In genomic region chr2:70258532-70258875, GRCh38 we compare ENCODE assay signal across 7 cellular contexts. TPM values are rescaled to one million over a fixed set of nuclear protein-coding genes. Genes with fewer than 3 reads are reported as not detected.
DNase-seq lines count a peak whose midpoint lies in the region; ATAC-seq and TF ChIP-seq lines count a peak whose summit lies in the region.

No MANE protein-coding gene starts in this region.

- TF ChIP-seq CTCF in osteoblast (IDR thresholded peaks at IDR 0.05; ENCODE audit: extremely low read depth, low read depth, low read length), result no peak

- peak overlapping the region; percentile 87 for H3K4me3 Mint-ChIP-seq in activated T-helper 1 cell treated with anti-CD3 and anti-CD28 coated beads, Interleukin-12 subunit alpha, Interleukin-12 subunit beta, Interleukin-2, Interleukin-4 antibody, amounts not matched to agents 30 ng/mL and 10 ng/mL and 1 ng/mL, durations not matched to agents 14 hours and 24 hours and 36 hours

- peaks cover 12% of the 10 kb centered on the region for H3K36me3 ChIP-seq in osteoblast (ENCODE audit: insufficient read depth, low read length)

- no peaks in the 10 kb centered on the region for H4K20me1 ChIP-seq in osteoblast (ENCODE audit: insufficient read depth, low read length)

- H3K4me3 ChIP-seq in osteoblast (ENCODE audit: insufficient read depth, low read length), result peak overlapping the region; percentile 86

- no peak for DNase-seq in activated T-helper 1 cell treated with anti-CD3 and anti-CD28 coated beads, Interleukin-12 subunit alpha, Interleukin-12 subunit beta, Interleukin-2, Interleukin-4 antibody, amounts not matched to agents 30 ng/mL and 10 ng/mL and 1 ng/mL, durations not matched to agents 14 hours and 24 hours and 36 hours (ENCODE audit: low spot score)
- DNase-seq in Right ventricle myocardium inferior (ENCODE audit: missing footprints) (peak; percentile 90), osteoblast (ENCODE audit: insufficient read length, low spot score, missing footprints) (peak; percentile 95), T1000 (lab: John Stamatoyannopoulos, UW) (no peak)

- H3K4me1 Mint-ChIP-seq in activated T-helper 1 cell treated with anti-CD3 and anti-CD28 coated beads, Interleukin-12 subunit alpha, Interleukin-12 subunit beta, Interleukin-2, Interleukin-4 antibody, amounts not matched to agents 30 ng/mL and 10 ng/mL and 1 ng/mL, durations not matched to agents 14 hours and 24 hours and 36 hours (ENCODE audit: low read depth), result peaks cover 30% of the 10 kb centered on the region

- no peaks in the 10 kb centered on the region for H3K9me3 Mint-ChIP-seq in activated T-helper 1 cell treated with anti-CD3 and anti-CD28 coated beads, Interleukin-12 subunit alpha, Interleukin-12 subunit beta, Interleukin-2, Interleukin-4 antibody, amounts not matched to agents 30 ng/mL and 10 ng/mL and 1 ng/mL, durations not matched to agents 14 hours and 24 hours and 36 hours

- no peaks in the 10 kb centered on the region for H3K27me3 Mint-ChIP-seq in activated T-helper 1 cell treated with anti-CD3 and anti-CD28 coated beads, Interleukin-12 subunit alpha, Interleukin-12 subunit beta, Interleukin-2, Interleukin-4 antibody, amounts not matched to agents 30 ng/mL and 10 ng/mL and 1 ng/mL, durations not matched to agents 14 hours and 24 hours and 36 hours (ENCODE audit: insufficient read depth)

- H3K27ac ChIP-seq in osteoblast (ENCODE audit: low read depth, low read length), result peak overlapping the region; percentile 43

- peak overlapping the region; percentile 23 for H3K27ac Mint-ChIP-seq in activated T-helper 1 cell treated with anti-CD3 and anti-CD28 coated beads, Interleukin-12 subunit alpha, Interleukin-12 subunit beta, Interleukin-2, Interleukin-4 antibody, amounts not matched to agents 30 ng/mL and 10 ng/mL and 1 ng/mL, durations not matched to agents 14 hours and 24 hours and 36 hours

- peaks cover 6% of the 10 kb centered on the region for H3K4me1 ChIP-seq in osteoblast (ENCODE audit: insufficient read depth, low read length)

- H3K27me3 ChIP-seq in osteoblast (ENCODE audit: insufficient read depth, low read length), result no peaks in the 10 kb centered on the region

- H2AFZ ChIP-seq in osteoblast (ENCODE audit: low read length), result peak overlapping the region; percentile 93

- no peaks in the 10 kb centered on the region for H3K9me3 ChIP-seq in osteoblast (ENCODE audit: low read depth, low read length)

- ATAC-seq in GM18517 (IDR thresholded peaks at IDR 0.05; ENCODE audit: unreplicated experiment) (peak; percentile 7), HG03354 (IDR thresholded peaks at IDR 0.05; ENCODE audit: poor library complexity, severe bottlenecking, unreplicated experiment) (peak; percentile 24), Right ventricle myocardium inferior (peak; percentile 80), GM18861 (IDR thresholded peaks at IDR 0.05; ENCODE audit: unreplicated experiment) (no peak)

- intact Hi-C loops in activated T-helper 1 cell treated with anti-CD3 and anti-CD28 coated beads, Interleukin-12 subunit alpha, Interleukin-12 subunit beta, Interleukin-2, Interleukin-4 antibody, amounts not matched to agents 30 ng/mL and 10 ng/mL and 1 ng/mL, durations not matched to agents 14 hours and 24 hours and 36 hours (cut with micrococcal nuclease), result loop anchor here (1.0 kb wide), 2 partner anchors 35 to 67 kb away; partner anchors contain the start of genes C2orf42 and SNRPG
- intact Hi-C loops in Right ventricle myocardium inferior (cut with DNase I), result loop anchor here (2.0 to 5.0 kb wide), 2 partner anchors 34 to 346 kb away; partner anchors contain the start of gene SNRPG

- peaks cover 17% of the 10 kb centered on the region for H3K79me2 ChIP-seq in osteoblast (ENCODE audit: insufficient read depth, low read length)

- peak overlapping the region; percentile 78 for H3K4me2 ChIP-seq in osteoblast (ENCODE audit: insufficient read depth, low read length)

- H3K36me3 Mint-ChIP-seq in activated T-helper 1 cell treated with anti-CD3 and anti-CD28 coated beads, Interleukin-12 subunit alpha, Interleukin-12 subunit beta, Interleukin-2, Interleukin-4 antibody, amounts not matched to agents 30 ng/mL and 10 ng/mL and 1 ng/mL, durations not matched to agents 14 hours and 24 hours and 36 hours (ENCODE audit: low read depth), result peaks cover 9% of the 10 kb centered on the region

RNA-seq across cellular contexts. Expression of gene PCYOX1, which starts 0.6 kb away (rescaled TPM):
- total RNA-seq in activated T-helper 1 cell treated with anti-CD3 and anti-CD28 coated beads, Interleukin-12 subunit alpha, Interleukin-12 subunit beta, Interleukin-2, Interleukin-4 antibody, amounts not matched to agents 30 ng/mL and 10 ng/mL and 1 ng/mL, durations not matched to agents 14 hours and 24 hours and 36 hours, result 9.7 and 12.7 TPM in 2 replicates
- total RNA-seq in Right ventricle myocardium inferior (104 TPM), osteoblast (74.2 and 82.2 TPM in 2 replicates)

RNA-seq across cellular contexts. Expression of gene TIA1, which starts 10.1 kb away (rescaled TPM):
- total RNA-seq in activated T-helper 1 cell treated with anti-CD3 and anti-CD28 coated beads, Interleukin-12 subunit alpha, Interleukin-12 subunit beta, Interleukin-2, Interleukin-4 antibody, amounts not matched to agents 30 ng/mL and 10 ng/mL and 1 ng/mL, durations not matched to agents 14 hours and 24 hours and 36 hours, result 96.8 and 101 TPM in 2 replicates
- total RNA-seq in Right ventricle myocardium inferior (49.1 TPM), osteoblast (87.6 and 92.5 TPM in 2 replicates)

RNA-seq across cellular contexts. Expression of gene SNRPG, which starts 35.0 kb away (rescaled TPM):
- total RNA-seq in activated T-helper 1 cell treated with anti-CD3 and anti-CD28 coated beads, Interleukin-12 subunit alpha, Interleukin-12 subunit beta, Interleukin-2, Interleukin-4 antibody, amounts not matched to agents 30 ng/mL and 10 ng/mL and 1 ng/mL, durations not matched to agents 14 hours and 24 hours and 36 hours, result 384 and 385 TPM in 2 replicates
- 159 TPM for total RNA-seq in Right ventricle myocardium inferior
- total RNA-seq in osteoblast, result 89.9 and 97.4 TPM in 2 replicates

RNA-seq across cellular contexts. Expression of gene FAM136A, which starts 43.4 kb away (rescaled TPM):
- total RNA-seq in activated T-helper 1 cell treated with anti-CD3 and anti-CD28 coated beads, Interleukin-12 subunit alpha, Interleukin-12 subunit beta, Interleukin-2, Interleukin-4 antibody, amounts not matched to agents 30 ng/mL and 10 ng/mL and 1 ng/mL, durations not matched to agents 14 hours and 24 hours and 36 hours, result 88.9 and 89.1 TPM in 2 replicates
- total RNA-seq in Right ventricle myocardium inferior, result 26.0 TPM
- total RNA-seq in osteoblast, result 21.7 and 31.5 TPM in 2 replicates

Comparison
In these comparisons a context has a peak if more than half of its experiments do, and no peak if none do; other contexts are left out.
1. DNase-seq: peak in Right ventricle myocardium inferior (single experiment) and osteoblast (single experiment); none in activated T-helper 1 cell treated with anti-CD3 and anti-CD28 coated beads, Interleukin-12 subunit alpha, Interleukin-12 subunit beta, Interleukin-2, Interleukin-4 antibody, amounts not matched to agents 30 ng/mL and 10 ng/mL and 1 ng/mL, durations not matched to agents 14 hours and 24 hours and 36 hours (single experiment) and T1000 (single experiment).